3 cellular contexts compared by ENCODE assay signal in the genomic region with DNA sequence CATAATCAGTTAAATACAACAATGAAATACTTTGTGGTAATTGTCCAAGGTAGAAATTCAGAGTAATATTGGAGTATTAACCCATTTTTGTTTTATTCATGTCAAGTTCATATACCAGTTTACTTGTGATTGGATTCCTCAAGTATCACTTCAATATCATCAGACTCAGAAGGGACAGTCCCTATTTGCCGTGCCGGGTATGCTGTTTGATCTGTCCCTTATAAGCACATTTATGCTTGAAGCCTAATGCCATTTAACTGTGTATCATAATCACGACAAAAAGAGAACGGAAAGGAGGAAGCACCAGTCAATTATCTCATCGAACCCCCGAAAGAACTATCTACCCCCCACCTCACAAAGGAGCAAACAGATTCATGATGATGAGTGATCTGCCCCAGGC.
"Had no signal": no experiment of that assay in that cellular context is flagged by ENCODE, and none has a peak within 500 bp of the region (broad histone marks: within the 10 kb centered on the region; RNA-seq: fewer than 3 reads in every experiment).

No MANE protein-coding gene starts in this region.

- H2AFZ ChIP-seq: GM23248 had no signal

- DNase-seq: GM23248, HCEC 1CT, IMR-90 had no signal

- H3K4me3 ChIP-seq: GM23248 had no signal

- H3K9ac ChIP-seq: GM23248 had no signal

- H3K27ac ChIP-seq: GM23248 had no signal
